ENCODE assay signal across 9 cellular contexts in genomic region chr5:67181648-67182218, GRCh38. TPM values are rescaled to one million over a fixed set of nuclear protein-coding genes. Genes with fewer than 3 reads are reported as not detected.
A peak's percentile ranks its signal among the peaks of the same experiment; 100 is the strongest.
DNase-seq lines count a peak whose midpoint lies in the region; ATAC-seq and TF ChIP-seq lines count a peak whose summit lies in the region.
"Had no signal": no experiment of that assay in that cellular context is flagged by ENCODE, and none has a peak within 500 bp of the region (broad histone marks: within the 10 kb centered on the region; RNA-seq: fewer than 3 reads in every experiment).

No MANE protein-coding gene starts in this region.

- H3K27ac ChIP-seq in CD4-positive, CD25-positive, alpha-beta regulatory T cell (ENCODE audit: insufficient read depth, low read length, poor library complexity, severe bottlenecking), result no peak overlapping the region

- peak overlapping the region; percentile 80 to 94 (median 89) for H3K27ac Mint-ChIP-seq in CD4-positive, CD25-positive, alpha-beta regulatory T cell
- H3K27ac Mint-ChIP-seq in nephron progenitor cell, result peak overlapping the region; percentile 98

- H3K9me3 Mint-ChIP-seq in CD4-positive, CD25-positive, alpha-beta regulatory T cell, result peaks cover 0 to 16% (median 5%) of the 10 kb centered on the region in 7 donors
- H3K9me3 Mint-ChIP-seq in nephron progenitor cell, result peaks cover 22% of the 10 kb centered on the region

- TF ChIP-seq CTCF in choroid plexus epithelial cell (conservative IDR thresholded peaks at IDR 0.05; ENCODE audit: low read depth, low read length) (no peak), nephron progenitor cell (IDR thresholded peaks at IDR 0.05) (no peak)

- ATAC-seq in CD4-positive, CD25-positive, alpha-beta regulatory T cell (ENCODE audit: low read depth in 2 of 2), result peak; percentile 60 to 67
- ATAC-seq in HG02973 (IDR thresholded peaks at IDR 0.05; ENCODE audit: unreplicated experiment), result no peak

- H3K4me1 ChIP-seq in CD4-positive, CD25-positive, alpha-beta regulatory T cell (ENCODE audit: control insufficient read depth, insufficient read depth, low read length, poor library complexity, severe bottlenecking), result peaks cover 18% of the 10 kb centered on the region

- peaks cover 8 to 10% of the 10 kb centered on the region in 2 experiments for H3K9me3 ChIP-seq in CD4-positive, CD25-positive, alpha-beta regulatory T cell (ENCODE audit: control insufficient read depth in 2 of 2, low read length in 2 of 2)

- no peaks in the 10 kb centered on the region for H3K27me3 Mint-ChIP-seq in CD4-positive, CD25-positive, alpha-beta regulatory T cell
- H3K27me3 Mint-ChIP-seq in nephron progenitor cell (ENCODE audit: low read depth, poor library complexity), result no peaks in the 10 kb centered on the region

- H3K4me3 Mint-ChIP-seq in CD4-positive, CD25-positive, alpha-beta regulatory T cell, result peak overlapping the region in 3 of 4 donors; percentile 8 to 40 (median 32)
- H3K4me3 Mint-ChIP-seq in nephron progenitor cell, result peak overlapping the region; percentile 33

- H3K4me3 ChIP-seq in CD4-positive, CD25-positive, alpha-beta regulatory T cell (ENCODE audit: low read depth, low read length), result peak overlapping the region; percentile 27
- H3K4me3 ChIP-seq in choroid plexus epithelial cell (ENCODE audit: low read depth, low read length), result no peak overlapping the region

- H3K27me3 ChIP-seq in CD4-positive, CD25-positive, alpha-beta regulatory T cell (ENCODE audit: control insufficient read depth, insufficient read depth, low read length), result no peaks in the 10 kb centered on the region

- H3K36me3 Mint-ChIP-seq in CD4-positive, CD25-positive, alpha-beta regulatory T cell, result peaks cover 6% of the 10 kb centered on the region
- peaks cover 13% of the 10 kb centered on the region for H3K36me3 Mint-ChIP-seq in nephron progenitor cell (ENCODE audit: low read depth)

- DNase-seq in CD4-positive, CD25-positive, alpha-beta regulatory T cell, result peak in 1 of 3 donors; percentile 86
- DNase-seq in NOMO-1 (lab: John Stamatoyannopoulos, UW; ENCODE audit: unreplicated experiment in 2 of 2) (peak; percentile 50 to 81), choroid plexus epithelial cell (ENCODE audit: low read depth) (peak; percentile 16), nephron progenitor cell (no peak), kidney glomerular epithelial cell (lab: John Stamatoyannopoulos, UW) (no peak), 8988T (no peak)
- DNase-seq in activated CD4-positive, alpha-beta T cell treated with anti-CD3 and anti-CD28 coated beads, Interleukin-2, amount 50 U/mL, for 1 hour, result no peak
- DNase-seq: NCI-H2171 had no signal

- H3K4me1 Mint-ChIP-seq in CD4-positive, CD25-positive, alpha-beta regulatory T cell, result peaks cover 24 to 57% (median 34%) of the 10 kb centered on the region in 4 donors
- H3K4me1 Mint-ChIP-seq in nephron progenitor cell, result peaks cover 65% of the 10 kb centered on the region

- H3K36me3 ChIP-seq in CD4-positive, CD25-positive, alpha-beta regulatory T cell (ENCODE audit: control insufficient read depth, insufficient read depth, low read length), result no peaks in the 10 kb centered on the region

RNA-seq across cellular contexts. Expression of gene CD180, which starts 14.9 kb away (rescaled TPM):
- not detected for total RNA-seq in CD4-positive, CD25-positive, alpha-beta regulatory T cell
- polyA plus RNA-seq in CD4-positive, CD25-positive, alpha-beta regulatory T cell, result under 1 TPM in 3 of 4 donors, not detected in 1; 0.06 to 0.37 (median 0.11) TPM

Comparison
In these comparisons a context has a peak if more than half of its experiments do, and no peak if none do; other contexts are left out.
1. DNase-seq: peak in NOMO-1 (2 of 2) and choroid plexus epithelial cell (single experiment); none in nephron progenitor cell (single experiment), kidney glomerular epithelial cell (single experiment), 8988T (single experiment) and activated CD4-positive, alpha-beta T cell treated with anti-CD3 and anti-CD28 coated beads, Interleukin-2, amount 50 U/mL, for 1 hour (single experiment).